In the genomic region with DNA sequence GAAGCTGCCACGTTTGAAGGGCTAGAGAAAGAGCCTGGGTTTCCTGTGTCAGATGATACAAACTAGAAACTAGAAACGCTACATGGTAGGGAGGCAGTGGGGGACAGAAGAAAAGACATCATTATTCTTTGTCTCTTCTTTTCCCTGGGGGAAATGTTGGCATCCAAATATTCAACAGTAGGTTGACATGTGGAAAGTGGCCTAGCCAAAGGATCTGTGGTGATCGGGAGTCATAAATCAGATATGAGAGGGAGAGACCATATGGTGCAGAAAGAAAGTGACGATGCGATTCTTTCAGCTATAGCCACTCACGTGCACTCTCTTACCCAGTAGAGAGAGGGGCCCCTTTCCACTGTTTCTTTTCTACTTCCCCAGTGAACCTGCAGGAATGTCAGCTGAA, we compare ENCODE assay signal across 35 cellular contexts.
DNase-seq lines count a peak whose midpoint lies in the region; ATAC-seq, FAIRE-seq and TF ChIP-seq lines count a peak whose summit lies in the region.
"Had no signal": no experiment of that assay in that cellular context is flagged by ENCODE, and none has a peak within 500 bp of the region (broad histone marks: within the 10 kb centered on the region; RNA-seq: fewer than 3 reads in every experiment).

No MANE protein-coding gene starts in this region.

- no peaks in the 10 kb centered on the region for H4K20me1 ChIP-seq in PC-9 (ENCODE audit: insufficient read depth)

- H3K9me2 ChIP-seq in PC-9 (ENCODE audit: insufficient read depth), result no peaks in the 10 kb centered on the region

- no peak for ATAC-seq in GM21390 (IDR thresholded peaks at IDR 0.05; ENCODE audit: unreplicated experiment)
- ATAC-seq: activated naive CD4-positive, alpha-beta T cell treated with anti-CD3 and anti-CD28 coated beads, Interleukin-2, amount 50 U/mL, for 72 hours; left lobe of liver; Panc1; right lobe of liver; stimulated activated naive CD8-positive, alpha-beta T cell treated with anti-CD3 and anti-CD28 coated beads, Interleukin-15, amount 100 ng/mL, for 72 hours; WTC11 had no signal

- H3K27me3 ChIP-seq in bronchial epithelial cell (ENCODE audit: control insufficient read depth, insufficient read depth, low read length) (no peaks in the 10 kb centered on the region), PC-9 (ENCODE audit: insufficient read depth, low read depth) (no peaks in the 10 kb centered on the region)
- H3K27me3 ChIP-seq: MG63, right lobe of liver, thyroid gland had no signal

- H3K9me3 ChIP-seq in PC-9 (ENCODE audit: insufficient read depth, low read depth), result no peaks in the 10 kb centered on the region
- H3K9me3 ChIP-seq: MG63, right lobe of liver, thyroid gland had no signal

- FAIRE-seq in bronchial epithelial cell (lab: Jason Lieb, UNC), result peak; percentile 55
- FAIRE-seq: GM12892, H54, islet of Langerhans had no signal

- H3K27ac ChIP-seq in PC-9, result no peak overlapping the region
- H3K27ac ChIP-seq: 22Rv1, HL-60, right lobe of liver had no signal

- no peaks in the 10 kb centered on the region for H3K4me1 ChIP-seq in PC-9 (replicated peaks; ENCODE audit: insufficient read depth)

- no peak for TF ChIP-seq CTCF in bronchial epithelial cell (IDR thresholded peaks at IDR 0.05; ENCODE audit: insufficient read depth, low read length, severe bottlenecking)
- no peak for TF ChIP-seq CTCF in PC-9 (conservative IDR thresholded peaks at IDR 0.05)

- DNase-seq in DMS 273 (lab: John Stamatoyannopoulos, UW; ENCODE audit: unreplicated experiment) (peak; percentile 77), NCI-H524 treated with DMSO at 0.1 percent for 48 hours (lab: John Stamatoyannopoulos, UW) (peak; percentile 6), bronchial epithelial cell (ENCODE audit: low read depth) (no peak), pons (ENCODE audit: low spot score) (peak; percentile 1), UCSD-AML1 (lab: John Stamatoyannopoulos, UW; ENCODE audit: unreplicated experiment) (no peak), NCI-H774 (lab: John Stamatoyannopoulos, UW) (no peak), PC-9 (no peak)
- DNase-seq: activated CD4-positive, alpha-beta T cell treated with anti-CD3 and anti-CD28 coated beads, Interleukin-2, amount 10 ng/mL, durations not matched to agents 7 days and 5 days; anterior cingulate cortex; C1 segment of cervical spinal cord; central memory CD4-positive, alpha-beta T cell; dermis blood vessel endothelial cell; DMS53; endodermal cell; head of caudate nucleus; KG1; MG63; NCI-H2081 treated with DMSO at 0.1 percent for 48 hours; right lobe of liver; SHP77 treated with DMSO at 0.1 percent for 48 hours; stimulated activated CD4-positive, alpha-beta T cell treated with anti-CD3 and anti-CD28 coated beads, Interleukin-12 subunit alpha, Interleukin-12 subunit beta, amount 100 ng/mL, for 4 hours; stimulated activated CD4-positive, alpha-beta T cell treated with anti-CD3 and anti-CD28 coated beads, Interleukin-2, amount 100 ng/mL, for 48 hours; stimulated activated naive CD8-positive, alpha-beta T cell treated with anti-CD3 and anti-CD28 coated beads, Interleukin-15, amount 100 ng/mL, for 72 hours; T1000; thyroid gland had no signal

- H3K4me2 ChIP-seq in PC-9, result no peak overlapping the region

- H2AFZ ChIP-seq in PC-9, result no peak overlapping the region

- no peaks in the 10 kb centered on the region for H3K36me3 ChIP-seq in bronchial epithelial cell (ENCODE audit: control insufficient read depth, insufficient read depth, low read length)
- H3K36me3 ChIP-seq in PC-9 (ENCODE audit: low read depth), result no peaks in the 10 kb centered on the region
- H3K36me3 ChIP-seq: MG63, right lobe of liver, thyroid gland had no signal

- CTCF ChIA-PET in PC-9 (lab: Charles Lee), result no interaction called here

- no peak overlapping the region for H3K4me3 ChIP-seq in bronchial epithelial cell (ENCODE audit: low read depth, low read length)
- H3K4me3 ChIP-seq in PC-9, result no peak overlapping the region
- H3K4me3 ChIP-seq: MG63, right lobe of liver, thyroid gland had no signal

- no peaks in the 10 kb centered on the region for H3K79me2 ChIP-seq in PC-9 (ENCODE audit: low read depth)

- no TSS peak for BruUV-seq in PC-9 (replicated peaks; lab: Mats Ljungman, UMichigan)

- H3F3A ChIP-seq in PC-9 (ENCODE audit: insufficient read depth, low read depth), result no peaks in the 10 kb centered on the region

- intact Hi-C loops in PC-9 (cut with micrococcal nuclease; ENCODE audit: unreplicated experiment), result no loop called here

- POLR2A ChIA-PET in PC-9 (lab: Charles Lee; ENCODE audit: unreplicated experiment), result no interaction called here

Comparison
In these comparisons a context has a peak if more than half of its experiments do, and no peak if none do; other contexts are left out.
1. DNase-seq: peak in DMS 273 (single experiment), NCI-H524 treated with DMSO at 0.1 percent for 48 hours (single experiment) and pons (single experiment); none in bronchial epithelial cell (single experiment), UCSD-AML1 (single experiment), NCI-H774 (single experiment) and PC-9 (0 of 2).